ENCODE assay signal across 8 cellular contexts in the genomic region with DNA sequence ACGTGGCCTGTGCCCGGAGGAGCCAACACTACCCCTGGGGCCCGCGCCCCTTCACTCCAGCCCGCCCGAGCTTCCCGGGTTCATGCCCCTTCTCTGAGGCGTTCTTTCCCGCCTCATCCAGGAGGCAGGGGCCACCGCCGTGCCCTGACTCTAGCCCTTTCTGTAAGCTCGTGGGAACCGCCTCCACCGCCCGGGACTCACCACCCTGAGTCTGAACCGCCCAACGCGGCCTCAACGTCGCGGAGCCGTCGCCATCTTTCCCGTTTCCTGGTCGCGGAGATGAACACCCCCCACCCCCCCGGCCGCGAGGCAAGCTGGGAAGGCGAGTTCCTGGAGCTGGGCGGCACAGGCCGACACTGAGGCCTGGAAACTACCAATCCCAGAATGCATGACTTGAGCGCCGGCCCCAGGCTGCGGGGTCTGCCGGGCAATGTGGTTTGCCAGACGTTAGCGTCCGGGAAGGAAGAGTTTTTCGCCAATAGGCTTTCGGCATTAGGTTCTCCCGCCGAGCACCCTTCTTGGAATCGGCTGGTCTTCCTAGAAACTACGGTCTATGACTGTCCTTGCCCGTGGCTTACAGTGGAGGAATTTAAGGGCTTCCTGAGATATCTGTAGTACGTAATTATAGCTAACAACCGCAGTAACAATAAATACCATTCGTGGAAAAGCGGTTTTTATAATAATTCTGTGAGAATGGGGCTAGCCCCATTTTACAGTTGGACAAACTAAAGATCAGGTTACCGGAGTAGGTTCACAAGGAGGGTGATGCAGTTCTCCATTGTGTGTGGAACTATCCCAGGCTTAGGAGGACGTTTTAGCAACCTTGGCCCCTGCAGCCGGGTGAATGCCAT. TPM values are rescaled to one million over a fixed set of nuclear protein-coding genes. Genes with fewer than 3 reads are reported as not detected.
DNase-seq lines count a peak whose midpoint lies in the region; ATAC-seq and TF ChIP-seq lines count a peak whose summit lies in the region.

A gene (minus strand): TSS at position 281 of the 851 bp plus-strand sequence. CDS start 6,381 bp downstream, outside the sequence.

- DNase-seq in GM12865 (ENCODE audit: low read depth), result peak; percentile 98
- peak; percentile 91 for DNase-seq in NCI-H1417 treated with DMSO at 0.1 percent for 48 hours (lab: John Stamatoyannopoulos, UW)
- peak; percentile 97 for DNase-seq in SW480 (ENCODE audit: low spot score)
- peak; percentile 89 for DNase-seq in activated naive CD8-positive, alpha-beta T cell treated with anti-CD3 and anti-CD28 coated beads, Interleukin-2, amount 50 U/mL, for 24 hours
- peak; percentile 97 to 98 for DNase-seq in cardiac muscle cell (ENCODE audit: low read depth in 1 of 2, low spot score in 1 of 2)
- DNase-seq in trophoblast cell, result peak; percentile 98 to 99
- peak; percentile 95 for DNase-seq in transverse colon

- H3K9me3 Mint-ChIP-seq in activated naive CD8-positive, alpha-beta T cell treated with anti-CD3 and anti-CD28 coated beads, Interleukin-2, amount 50 U/mL, for 24 hours, result no peaks in the 10 kb centered on the region

- TF ChIP-seq EP300 in transverse colon (IDR thresholded peaks at IDR 0.05; ENCODE audit: low read depth), result peak; percentile 88

- H3K27me3 Mint-ChIP-seq in activated naive CD8-positive, alpha-beta T cell treated with anti-CD3 and anti-CD28 coated beads, Interleukin-2, amount 50 U/mL, for 24 hours, result no peaks in the 10 kb centered on the region

- peak within 1 kb of the TSS; percentile 96 for H3K9ac ChIP-seq in trophoblast cell (ENCODE audit: low read length)

- H3K4me2 ChIP-seq in trophoblast cell (ENCODE audit: low read length), result peak within 1 kb of the TSS; percentile 77

- H3K14ac ChIP-seq in trophoblast cell (ENCODE audit: low read length), result peak within 1 kb of the TSS; percentile 95

- H4K91ac ChIP-seq in trophoblast cell (ENCODE audit: low read depth, low read length), result peak within 1 kb of the TSS; percentile 67

- no peaks in the 10 kb centered on the region for H3K36me3 ChIP-seq in cardiac muscle cell
- peaks cover 4% of the 10 kb centered on the region in 2 experiments for H3K36me3 ChIP-seq in trophoblast cell (ENCODE audit: control insufficient read depth in 1 of 2, insufficient read depth in 2 of 2, low read length in 2 of 2)
- H3K36me3 ChIP-seq in transverse colon, result no peaks in the 10 kb centered on the region

- H4K8ac ChIP-seq in trophoblast cell (ENCODE audit: low read depth, low read length), result peak within 1 kb of the TSS; percentile 97

- TF ChIP-seq CTCF in GM12865 (IDR thresholded peaks at IDR 0.05; ENCODE audit: insufficient read depth, low read depth, low read length, missing control alignments) (no peak), cardiac muscle cell (IDR thresholded peaks at IDR 0.05; ENCODE audit: low read depth, low read length) (no peak), transverse colon (IDR thresholded peaks at IDR 0.05) (no peak)

- peaks cover 10% of the 10 kb centered on the region for H3K4me1 ChIP-seq in cardiac muscle cell (ENCODE audit: low read depth)
- H3K4me1 ChIP-seq in trophoblast cell (ENCODE audit: control insufficient read depth in 1 of 2, insufficient read depth in 2 of 2, low read length in 2 of 2), result peaks cover 6 to 7% of the 10 kb centered on the region in 2 experiments
- H3K4me1 ChIP-seq in transverse colon, result peaks cover 10 to 27% (median 19%) of the 10 kb centered on the region in 4 donors

- H3K36me3 Mint-ChIP-seq in activated naive CD8-positive, alpha-beta T cell treated with anti-CD3 and anti-CD28 coated beads, Interleukin-2, amount 50 U/mL, for 24 hours (ENCODE audit: low read depth), result peaks cover 16% of the 10 kb centered on the region

- H3K9me3 ChIP-seq in cardiac muscle cell (ENCODE audit: low read depth), result no peaks in the 10 kb centered on the region
- H3K9me3 ChIP-seq in trophoblast cell (ENCODE audit: insufficient read depth, low read depth, low read length), result no peaks in the 10 kb centered on the region
- H3K9me3 ChIP-seq in transverse colon, result no peaks in the 10 kb centered on the region

- peak within 1 kb of the TSS; percentile 65 for H2BK120ac ChIP-seq in trophoblast cell (ENCODE audit: insufficient read depth, low read length, poor library complexity)

- WGBS in trophoblast cell (ENCODE audit: extremely low coverage, insufficient coverage, insufficient read length), result no CpG with 5 or more reads among the region's 53 CpGs
- 0 to 1% methylated on average over 9 to 42 of the region's 53 CpGs for WGBS in transverse colon (ENCODE audit: low coverage in 1 of 2), 2 donors

- peak within 1 kb of the TSS; percentile 51 for H2AK5ac ChIP-seq in trophoblast cell (ENCODE audit: low read length)

- H3K27ac Mint-ChIP-seq in activated naive CD8-positive, alpha-beta T cell treated with anti-CD3 and anti-CD28 coated beads, Interleukin-2, amount 50 U/mL, for 24 hours, result peak within 1 kb of the TSS; percentile 96

- peaks cover 5% of the 10 kb centered on the region for H3K79me1 ChIP-seq in trophoblast cell (ENCODE audit: low read length)

- ATAC-seq in HG02763 (IDR thresholded peaks at IDR 0.05; ENCODE audit: unreplicated experiment), result peak; percentile 95
- ATAC-seq in activated naive CD8-positive, alpha-beta T cell treated with anti-CD3 and anti-CD28 coated beads, Interleukin-2, amount 50 U/mL, for 24 hours, result peak; percentile 98

- peak within 1 kb of the TSS; percentile 80 for H3K4me3 ChIP-seq in GM12865 (ENCODE audit: low read depth, low read length)
- H3K4me3 ChIP-seq in cardiac muscle cell, result peak within 1 kb of the TSS; percentile 71
- H3K4me3 ChIP-seq in trophoblast cell (ENCODE audit: low read depth, low read length), result peak within 1 kb of the TSS; percentile 93
- peak within 1 kb of the TSS; percentile 71 to 98 (median 76) for H3K4me3 ChIP-seq in transverse colon

- peak within 1 kb of the TSS; percentile 57 for H2AFZ ChIP-seq in trophoblast cell (ENCODE audit: insufficient read depth, low read length, poor library complexity)

- H3K79me2 ChIP-seq in trophoblast cell (ENCODE audit: control insufficient read depth, insufficient read depth, low read length, poor library complexity), result peaks cover 8% of the 10 kb centered on the region

- peak; percentile 68 for TF ChIP-seq POLR2A in transverse colon (IDR thresholded peaks at IDR 0.05)

- no peak within 1 kb of the TSS for H2BK12ac ChIP-seq in trophoblast cell (ENCODE audit: low read length)

- no peak within 1 kb of the TSS for H3K23ac ChIP-seq in trophoblast cell (ENCODE audit: low read length)

- H3K27ac ChIP-seq in cardiac muscle cell (peak within 1 kb of the TSS; percentile 78), trophoblast cell (ENCODE audit: low read depth, low read length) (no peak within 1 kb of the TSS), transverse colon (peak within 1 kb of the TSS; percentile 80 to 95 (median 88))

- peak within 1 kb of the TSS; percentile 78 for H2BK5ac ChIP-seq in trophoblast cell (ENCODE audit: low read depth, low read length, poor library complexity)

- peaks cover 33% of the 10 kb centered on the region for H3K4me1 Mint-ChIP-seq in activated naive CD8-positive, alpha-beta T cell treated with anti-CD3 and anti-CD28 coated beads, Interleukin-2, amount 50 U/mL, for 24 hours

- H3K4me3 Mint-ChIP-seq in activated naive CD8-positive, alpha-beta T cell treated with anti-CD3 and anti-CD28 coated beads, Interleukin-2, amount 50 U/mL, for 24 hours, result peak within 1 kb of the TSS; percentile 92

- peak within 1 kb of the TSS; percentile 99 for H3K4ac ChIP-seq in trophoblast cell (ENCODE audit: low read depth, low read length)

- in situ Hi-C loops in transverse colon (cut with MboI; ENCODE audit: low pct_ligation_motif_present in 1 of 4, low pct_unique_long_range_greater_than_20kb in 1 of 4, low sequenced_read_pairs in 3 of 4), result no loop called here

- H4K12ac ChIP-seq in trophoblast cell (ENCODE audit: low read depth, low read length), result peak within 1 kb of the TSS; percentile 98

- peak within 1 kb of the TSS; percentile 89 for H3K18ac ChIP-seq in trophoblast cell (ENCODE audit: low read length)

- H3K27me3 ChIP-seq in cardiac muscle cell (no peaks in the 10 kb centered on the region), trophoblast cell (ENCODE audit: insufficient read depth, low read length) (no peaks in the 10 kb centered on the region), transverse colon (no peaks in the 10 kb centered on the region)

- intact Hi-C loops in transverse colon (cut with DNase I; ENCODE audit: low total_unique reads), result loop anchor here (10.0 kb wide), 1 partner anchor 83 kb away; no protein-coding TSS in a partner anchor

RNA-seq across cellular contexts. Expression of the gene that starts here (rescaled TPM):
- 66.3 and 89.5 TPM in 2 replicates for total RNA-seq in cardiac muscle cell
- polyA plus RNA-seq in cardiac muscle cell, result 35.3 and 49.0 TPM in 2 replicates
- 67.7 and 72.6 TPM in 2 replicates for polyA plus RNA-seq in trophoblast cell (2013)
- total RNA-seq in transverse colon, result 100 to 1,000 TPM in 1 of 4 donors, 10 to 100 TPM in 3; 82.9 to 143 (median 83.9) TPM
